ENCODE assay signal across 8 cellular contexts in the genomic region with DNA sequence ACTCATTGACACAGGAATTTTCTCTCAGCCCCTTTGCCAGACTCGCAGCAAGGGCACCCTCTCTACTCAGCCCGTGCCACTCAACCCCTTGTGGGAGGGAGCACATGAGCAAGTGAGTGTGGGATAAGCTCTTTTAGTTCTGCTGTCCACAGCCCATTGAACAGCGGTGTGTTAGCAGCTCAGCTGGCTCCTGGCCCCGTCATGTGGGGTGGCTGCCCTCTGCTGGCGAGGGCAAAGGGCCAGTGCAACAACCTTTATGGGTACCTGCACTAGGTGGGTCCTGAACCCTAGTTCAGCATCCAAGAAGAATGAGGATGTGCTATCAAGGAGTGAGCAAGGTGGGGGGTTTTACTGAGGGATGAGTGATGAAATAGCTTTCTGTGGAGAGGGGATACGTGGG.
DNase-seq lines count a peak whose midpoint lies in the region; ATAC-seq and TF ChIP-seq lines count a peak whose summit lies in the region.

No MANE protein-coding gene starts in this region.

- H2AFZ ChIP-seq in HCT116 (ENCODE audit: low read depth, low read length, poor library complexity, severe bottlenecking), result no peak overlapping the region

- no peaks in the 10 kb centered on the region for H3K9me3 ChIP-seq in BE2C
- H3K9me3 ChIP-seq in HCT116 (ENCODE audit: control insufficient read depth in 1 of 2, insufficient read depth in 1 of 2, low read depth in 1 of 2, low read length in 2 of 2), result no peaks in the 10 kb centered on the region

- H3K36me3 ChIP-seq in BE2C, result no peaks in the 10 kb centered on the region
- no peaks in the 10 kb centered on the region for H3K36me3 ChIP-seq in HCT116 (ENCODE audit: control insufficient read depth in 1 of 2, insufficient read depth in 2 of 2, low read length in 2 of 2)

- BruUV-seq in HCT116 (replicated peaks; lab: Mats Ljungman, UMichigan), result no TSS peak

- POLR2A ChIA-PET in HCT116 (lab: Charles Lee) (no interaction called here), T-cell (lab: Charles Lee) (no interaction called here)

- TF ChIP-seq RAD21 in HCT116 (IDR thresholded peaks at IDR 0.05; ENCODE audit: low read depth), result peak; percentile 74

- H3K27ac ChIP-seq in HCT116 (ENCODE audit: low read depth, low read length), result no peak overlapping the region

- H3K4me3 ChIP-seq in BE2C (ENCODE audit: low read depth, low read length), result no peak overlapping the region
- no peak overlapping the region for H3K4me3 ChIP-seq in HCT116 (replicated peaks in 1 of 2; ENCODE audit: low read depth in 1 of 2, low read length in 2 of 2)

- ATAC-seq in HCT116 (peak; percentile 80), T-cell (replicated peaks in 1 of 4) (peak in 2 of 4 experiments; percentile 40 to 48), GM21723 (IDR thresholded peaks at IDR 0.05; ENCODE audit: unreplicated experiment) (no peak)
- peak; percentile 29 for ATAC-seq in effector memory CD8-positive, alpha-beta T cell (replicated peaks)

- RAD21 ChIA-PET in HCT116 (lab: Charles Lee; ENCODE audit: low non-redundant PET in 1 of 2, low total read pairs in 2 of 2, uncharacterized antibody in 2 of 2, unreplicated experiment in 2 of 2), result no interaction called here

- CTCF ChIA-PET in HCT116 (lab: Charles Lee) (interaction anchor here (0.5 to 1.1 kb wide), 2 partner anchors 210 to 278 kb away, joined by 3 to 4 read pairs; no protein-coding TSS in a partner anchor), T-cell (lab: Charles Lee) (no interaction called here)

- H3K79me2 ChIP-seq in HCT116 (ENCODE audit: insufficient read depth, low read length), result no peaks in the 10 kb centered on the region

- no peaks in the 10 kb centered on the region for H4K20me1 ChIP-seq in HCT116 (ENCODE audit: insufficient read depth)

- H3K9me3 Mint-ChIP-seq in T-cell, result no peaks in the 10 kb centered on the region
- H3K9me3 Mint-ChIP-seq in effector memory CD8-positive, alpha-beta T cell, result no peaks in the 10 kb centered on the region

- intact Hi-C loops in HCT116 (cut with micrococcal nuclease), result loop anchor here (2.0 to 10.0 kb wide), 2 partner anchors 189 to 557 kb away; partner anchors contain the start of gene UBA1

- H3K27me3 Mint-ChIP-seq in T-cell, result peaks cover 3 to 49% of the 10 kb centered on the region in 2 donors
- peaks cover 25 to 35% of the 10 kb centered on the region in 2 donors for H3K27me3 Mint-ChIP-seq in effector memory CD8-positive, alpha-beta T cell

- H3K36me3 Mint-ChIP-seq in T-cell, result no peaks in the 10 kb centered on the region
- H3K36me3 Mint-ChIP-seq in effector memory CD8-positive, alpha-beta T cell (ENCODE audit: insufficient read depth), result no peaks in the 10 kb centered on the region

- H3K27me3 ChIP-seq in BE2C, result no peaks in the 10 kb centered on the region
- H3K27me3 ChIP-seq in HCT116 (ENCODE audit: insufficient read depth, low read length), result no peaks in the 10 kb centered on the region

- H3K4me2 ChIP-seq in HCT116 (ENCODE audit: low read length), result no peak overlapping the region

- H3K4me1 Mint-ChIP-seq in T-cell, result no peaks in the 10 kb centered on the region
- peaks cover 0 to 3% of the 10 kb centered on the region in 2 donors for H3K4me1 Mint-ChIP-seq in effector memory CD8-positive, alpha-beta T cell (ENCODE audit: low read depth in 2 of 2)

- DNase-seq in BE2C, result peak; percentile 31
- DNase-seq in HCT116 (ENCODE audit: low read depth, low spot score), result peak; percentile 13
- peak in 23 of 34 experiments; percentile 0 to 30 (median 5) for DNase-seq in T-cell
- DNase-seq in effector memory CD8-positive, alpha-beta T cell, result peak in 2 of 3 experiments; percentile 1 to 8
- peak; percentile 19 for DNase-seq in stimulated activated CD4-positive, alpha-beta T cell treated with anti-CD3 and anti-CD28 coated beads, Interleukin-12 subunit alpha, Interleukin-12 subunit beta, amount 100 ng/mL, for 4 hours
- no peak for DNase-seq in effector CD8-positive, alpha-beta T cell (lab: John Stamatoyannopoulos, UW)
- DNase-seq in cerebellar nuclear complex (lab: John Stamatoyannopoulos, UW), result no peak

- H3K4me1 ChIP-seq in BE2C (no peaks in the 10 kb centered on the region), HCT116 (ENCODE audit: control insufficient read depth in 1 of 2, insufficient read depth in 2 of 2, low read length in 2 of 2) (no peaks in the 10 kb centered on the region)

- no peak for TF ChIP-seq POLR2A in HCT116 (IDR thresholded peaks at IDR 0.05; ENCODE audit: borderline replicate concordance, extremely low read depth, insufficient read depth, insufficient read length)

- H3K9me2 ChIP-seq in HCT116 (ENCODE audit: insufficient read depth), result no peaks in the 10 kb centered on the region

- no peak overlapping the region for H3K4me3 Mint-ChIP-seq in T-cell
- H3K4me3 Mint-ChIP-seq in effector memory CD8-positive, alpha-beta T cell, result no peak overlapping the region

- H3K27ac Mint-ChIP-seq in T-cell, result no peak overlapping the region
- H3K27ac Mint-ChIP-seq in effector memory CD8-positive, alpha-beta T cell, result no peak overlapping the region

- no peak overlapping the region for H3K9ac ChIP-seq in HCT116 (ENCODE audit: low read length)

- TF ChIP-seq CTCF in BE2C (IDR thresholded peaks at IDR 0.05; ENCODE audit: low read depth, low read length) (peak; percentile 45), HCT116 (IDR thresholded peaks at IDR 0.05 in 2 of 3, conservative IDR thresholded peaks at IDR 0.05 in 1 of 3; ENCODE audit: borderline replicate concordance in 1 of 3, insufficient read depth in 1 of 3, low read depth in 2 of 3, low read length in 2 of 3) (peak; percentile 39 to 58 (median 55); a peak in 5 of 6 replicates)

TF ChIP-seq in HCT116, 20 proteins besides CTCF, POLR2A, EP300 and RAD21:
- no peak for TF ChIP-seq SRF (IDR thresholded peaks at IDR 0.05; ENCODE audit: low read depth)
- TF ChIP-seq SIN3A (IDR thresholded peaks at IDR 0.05; ENCODE audit: low read depth), result no peak
- no peak for TF ChIP-seq EZH2phosphoT487 (IDR thresholded peaks at IDR 0.05; ENCODE audit: borderline replicate concordance)
- TF ChIP-seq CBX3 (IDR thresholded peaks at IDR 0.05; ENCODE audit: low read depth), result no peak
- no peak for TF ChIP-seq TCF7L2 (IDR thresholded peaks at IDR 0.05; ENCODE audit: borderline replicate concordance, extremely low read depth, insufficient read depth, insufficient read length)
- no peak for TF ChIP-seq EZH2 (IDR thresholded peaks at IDR 0.05)
- no peak for TF ChIP-seq JUND (IDR thresholded peaks at IDR 0.05)
- TF ChIP-seq ZNF274 (IDR thresholded peaks at IDR 0.05; ENCODE audit: low read depth, low read length), result no peak
- no peak for TF ChIP-seq YY1 (IDR thresholded peaks at IDR 0.05; ENCODE audit: extremely low read depth, insufficient replicate concordance, low read depth, low read length)

Comparison
In these comparisons a context has a peak if more than half of its experiments do, and no peak if none do; other contexts are left out.
1. DNase-seq: peak in BE2C (single experiment), HCT116 (single experiment), T-cell (23 of 34), effector memory CD8-positive, alpha-beta T cell (2 of 3) and stimulated activated CD4-positive, alpha-beta T cell treated with anti-CD3 and anti-CD28 coated beads, Interleukin-12 subunit alpha, Interleukin-12 subunit beta, amount 100 ng/mL, for 4 hours (single experiment); none in effector CD8-positive, alpha-beta T cell (single experiment) and cerebellar nuclear complex (0 of 2).